ENCODE assay signal across 8 cellular contexts in the genomic region with DNA sequence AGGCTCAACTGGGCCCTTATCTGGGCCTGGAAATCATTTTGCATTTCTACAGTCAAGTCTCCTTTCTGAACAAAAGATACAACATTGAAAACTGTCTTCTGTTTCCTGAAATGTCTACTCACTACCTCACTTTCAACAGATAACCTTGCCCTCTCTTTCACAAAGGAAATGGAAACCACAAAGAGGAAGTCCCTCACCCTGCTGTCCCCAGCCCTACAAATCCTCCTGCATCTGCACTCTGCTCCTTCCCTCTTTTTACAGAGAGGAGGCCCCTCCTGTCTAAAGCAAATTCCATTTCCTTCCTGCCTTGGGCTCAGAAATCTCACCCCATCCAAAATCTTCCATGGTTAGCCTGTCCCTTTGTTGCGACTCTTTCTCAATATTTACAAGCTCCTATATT. TPM values are rescaled to one million over a fixed set of nuclear protein-coding genes. Genes with fewer than 3 reads are reported as not detected.
DNase-seq lines count a peak whose midpoint lies in the region; ATAC-seq and TF ChIP-seq lines count a peak whose summit lies in the region.

No MANE protein-coding gene starts in this region.

- no peak overlapping the region for H3K27ac Mint-ChIP-seq in activated naive CD8-positive, alpha-beta T cell treated with anti-CD3 and anti-CD28 coated beads, Interleukin-2, amount 10 ng/mL, durations not matched to agents 7 days and 5 days

- TF ChIP-seq CTCF in GM12865 (IDR thresholded peaks at IDR 0.05; ENCODE audit: insufficient read depth, low read depth, low read length, missing control alignments) (no peak), foreskin keratinocyte (conservative IDR thresholded peaks at IDR 0.05) (no peak)

- H3K4me1 ChIP-seq in HAP-1: no peaks in the 10 kb centered on the region
- no peaks in the 10 kb centered on the region for H3K4me1 ChIP-seq in foreskin keratinocyte

- H3K36me3 Mint-ChIP-seq in activated naive CD8-positive, alpha-beta T cell treated with anti-CD3 and anti-CD28 coated beads, Interleukin-2, amount 10 ng/mL, durations not matched to agents 7 days and 5 days: peaks cover 9% of the 10 kb centered on the region

- H3K4me3 Mint-ChIP-seq in activated naive CD8-positive, alpha-beta T cell treated with anti-CD3 and anti-CD28 coated beads, Interleukin-2, amount 10 ng/mL, durations not matched to agents 7 days and 5 days: no peak overlapping the region

- H3K9me3 Mint-ChIP-seq in activated naive CD8-positive, alpha-beta T cell treated with anti-CD3 and anti-CD28 coated beads, Interleukin-2, amount 10 ng/mL, durations not matched to agents 7 days and 5 days: peaks cover 7% of the 10 kb centered on the region

- H3K4me1 Mint-ChIP-seq in activated naive CD8-positive, alpha-beta T cell treated with anti-CD3 and anti-CD28 coated beads, Interleukin-2, amount 10 ng/mL, durations not matched to agents 7 days and 5 days: peaks cover 14% of the 10 kb centered on the region

- DNase-seq in GM12865 (ENCODE audit: low read depth) (peak; percentile 79), kidney tubule cell (ENCODE audit: low spot score) (no peak), HAP-1 (ENCODE audit: low spot score in 2 of 2) (no peak), foreskin keratinocyte (no peak), cortex of kidney (lab: John Stamatoyannopoulos, UW) (no peak)
- DNase-seq in activated naive CD8-positive, alpha-beta T cell treated with anti-CD3 and anti-CD28 coated beads, Interleukin-2, amount 10 ng/mL, durations not matched to agents 7 days and 5 days: no peak

- H3K9me3 ChIP-seq in HAP-1: no peaks in the 10 kb centered on the region

- H3K27ac ChIP-seq in foreskin keratinocyte: no peak overlapping the region

- POLR2A ChIA-PET in activated naive CD8-positive, alpha-beta T cell treated with anti-CD3 and anti-CD28 coated beads, Interleukin-2, amount 10 ng/mL, durations not matched to agents 7 days and 5 days (lab: Charles Lee): interaction anchor here (2.8 kb wide), 1 partner anchor 10 kb away, joined by 9 read pairs; no protein-coding TSS in a partner anchor

- no peaks in the 10 kb centered on the region for H3K27me3 ChIP-seq in HAP-1 (ENCODE audit: low read depth)
- no peaks in the 10 kb centered on the region for H3K27me3 ChIP-seq in foreskin keratinocyte

- no peaks in the 10 kb centered on the region for H3K27me3 Mint-ChIP-seq in activated naive CD8-positive, alpha-beta T cell treated with anti-CD3 and anti-CD28 coated beads, Interleukin-2, amount 10 ng/mL, durations not matched to agents 7 days and 5 days

- H3K36me3 ChIP-seq in HAP-1 (replicated peaks): no peaks in the 10 kb centered on the region

- in situ Hi-C loops in HAP-1 (cut with MboI; ENCODE audit: low sequenced_read_pairs): loop anchor here (10.0 kb wide), 1 partner anchor 420 kb away; no protein-coding TSS in a partner anchor

- ATAC-seq in GM21367 (IDR thresholded peaks at IDR 0.05; ENCODE audit: unreplicated experiment): peak; percentile 91
- peak; percentile 87 for ATAC-seq in HG03521 (IDR thresholded peaks at IDR 0.05; ENCODE audit: unreplicated experiment)
- peak; percentile 75 for ATAC-seq in activated naive CD8-positive, alpha-beta T cell treated with anti-CD3 and anti-CD28 coated beads, Interleukin-2, amount 10 ng/mL, durations not matched to agents 7 days and 5 days (ENCODE audit: low read depth)
- no peak for ATAC-seq in foreskin keratinocyte

- H3K4me3 ChIP-seq in GM12865 (ENCODE audit: low read depth, low read length): no peak overlapping the region
- no peak overlapping the region for H3K4me3 ChIP-seq in HAP-1

RNA-seq across cellular contexts. Expression of a gene that starts 24.8 kb away (rescaled TPM):
- 1 to 10 TPM; 4.3 to 5.3 TPM for total RNA-seq in activated naive CD8-positive, alpha-beta T cell treated with anti-CD3 and anti-CD28 coated beads, Interleukin-2, amount 10 ng/mL, durations not matched to agents 7 days and 5 days
- 0.03 TPM in 1 of 2 replicates, not detected in the other for total RNA-seq in foreskin keratinocyte
- polyA plus RNA-seq in foreskin keratinocyte: not detected in 2 replicates
